ENCODE assay signal across 8 cellular contexts in the genomic region with DNA sequence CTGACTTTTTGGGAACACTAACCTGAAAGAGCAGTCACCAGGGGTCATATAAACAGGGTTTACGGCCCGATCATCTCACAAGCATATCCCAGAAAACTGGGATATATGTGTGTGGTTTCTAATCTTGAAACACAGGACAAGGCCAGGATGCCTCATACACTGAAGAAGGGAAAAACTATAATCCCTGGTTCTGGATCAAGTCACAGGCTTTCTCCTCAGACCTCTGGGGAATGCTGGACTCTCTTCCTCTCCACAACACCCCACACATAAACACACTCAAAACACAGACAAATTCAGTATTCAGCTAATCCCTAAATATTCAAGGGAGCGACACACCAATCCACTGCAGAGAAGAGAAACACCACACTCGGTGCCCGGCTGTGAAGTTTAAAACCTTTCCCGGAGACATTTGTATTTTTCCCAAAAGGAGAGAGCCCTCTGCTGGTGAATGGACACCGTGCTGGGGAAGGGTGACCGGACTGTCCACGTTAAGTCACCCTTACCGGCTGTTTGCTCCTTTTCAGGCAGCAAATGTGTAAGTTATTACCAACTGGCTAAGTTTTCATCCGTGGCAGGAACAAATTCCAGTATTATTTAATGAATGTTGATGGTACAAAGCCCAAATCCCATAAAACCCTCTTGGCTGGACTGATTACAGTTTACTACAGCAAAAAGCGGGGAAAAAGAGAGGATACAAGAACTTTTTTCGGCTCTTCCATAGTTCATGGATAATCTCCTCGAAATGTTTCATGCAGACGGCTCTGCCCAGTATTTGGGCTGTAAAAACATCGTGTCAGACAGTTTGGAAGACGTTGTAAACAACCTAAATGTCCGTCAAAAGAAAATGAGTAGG.
A peak's percentile ranks its signal among the peaks of the same experiment; 100 is the strongest.
DNase-seq lines count a peak whose midpoint lies in the region; ATAC-seq and TF ChIP-seq lines count a peak whose summit lies in the region.

No MANE protein-coding gene starts in this region.

- H3K4me2 ChIP-seq in MM.1S (ENCODE audit: low read depth, low read length): no peak overlapping the region

- no peak overlapping the region for H3K4me3 Mint-ChIP-seq in T-helper 2 cell treated with Interferon-gamma antibody and Interleukin-4, amounts not matched to agents 5 μg/mL and 100 μg/mL, for 36 hours

- TF ChIP-seq CTCF in MM.1S (IDR thresholded peaks at IDR 0.05; ENCODE audit: low read length) (peak; percentile 61), fibroblast of the aortic adventitia (IDR thresholded peaks at IDR 0.05; ENCODE audit: insufficient read depth, low read length) (peak; percentile 91)

- H3K4me1 Mint-ChIP-seq in T-helper 2 cell treated with Interferon-gamma antibody and Interleukin-4, amounts not matched to agents 5 μg/mL and 100 μg/mL, for 36 hours (ENCODE audit: low read depth): peaks cover 5% of the 10 kb centered on the region

- H3K4me1 ChIP-seq in MM.1S (ENCODE audit: low read length) (no peaks in the 10 kb centered on the region), neuron (ENCODE audit: insufficient read depth, low read length) (no peaks in the 10 kb centered on the region)

- H3K36me3 ChIP-seq in MM.1S (replicated peaks; ENCODE audit: insufficient read depth, low read length) (no peaks in the 10 kb centered on the region), neuron (ENCODE audit: insufficient read depth, low read length) (no peaks in the 10 kb centered on the region)

- no peaks in the 10 kb centered on the region for H3K27me3 Mint-ChIP-seq in T-helper 2 cell treated with Interferon-gamma antibody and Interleukin-4, amounts not matched to agents 5 μg/mL and 100 μg/mL, for 36 hours (ENCODE audit: low read depth)

- H3K27ac Mint-ChIP-seq in T-helper 2 cell treated with Interferon-gamma antibody and Interleukin-4, amounts not matched to agents 5 μg/mL and 100 μg/mL, for 36 hours: no peak overlapping the region

- no peak for ATAC-seq in HG02642 (IDR thresholded peaks at IDR 0.05; ENCODE audit: poor library complexity, unreplicated experiment)
- ATAC-seq in GM18511 (IDR thresholded peaks at IDR 0.05; ENCODE audit: unreplicated experiment): no peak

- no peak overlapping the region for H3K27ac ChIP-seq in MM.1S (ENCODE audit: low read length)

- H3K4me3 ChIP-seq in MM.1S (ENCODE audit: low read length) (no peak overlapping the region), fibroblast of the aortic adventitia (ENCODE audit: low read depth, low read length) (no peak overlapping the region), neuron (ENCODE audit: low read length) (no peak overlapping the region)

- no peaks in the 10 kb centered on the region for H3K36me3 Mint-ChIP-seq in T-helper 2 cell treated with Interferon-gamma antibody and Interleukin-4, amounts not matched to agents 5 μg/mL and 100 μg/mL, for 36 hours (ENCODE audit: low read depth)

- no peaks in the 10 kb centered on the region for H3K9me3 Mint-ChIP-seq in T-helper 2 cell treated with Interferon-gamma antibody and Interleukin-4, amounts not matched to agents 5 μg/mL and 100 μg/mL, for 36 hours

- H3K9ac ChIP-seq in MM.1S (ENCODE audit: low read length): no peak overlapping the region

- H4K20me1 ChIP-seq in MM.1S (ENCODE audit: insufficient read depth, low read length): no peaks in the 10 kb centered on the region

- no peaks in the 10 kb centered on the region for H3K9me3 ChIP-seq in MM.1S (replicated peaks; ENCODE audit: insufficient read depth, low read length)
- H3K9me3 ChIP-seq in neuron (ENCODE audit: low read length): no peaks in the 10 kb centered on the region

- no peaks in the 10 kb centered on the region for H3F3A ChIP-seq in MM.1S (ENCODE audit: insufficient read depth, low read length)

- H3K79me2 ChIP-seq in MM.1S (ENCODE audit: low read length): no peaks in the 10 kb centered on the region

- DNase-seq in NOMO-1 (lab: John Stamatoyannopoulos, UW; ENCODE audit: unreplicated experiment in 2 of 2): peak; percentile 1 to 8
- DNase-seq in NOMO-1 treated with dmso at 0.1 percent for 144 hours (lab: John Stamatoyannopoulos, UW; ENCODE audit: unreplicated experiment): no peak
- peak; percentile 9 for DNase-seq in MM.1S
- peak; percentile 5 for DNase-seq in T-helper 2 cell treated with Interferon-gamma antibody and Interleukin-4, amounts not matched to agents 5 μg/mL and 100 μg/mL, for 36 hours (ENCODE audit: low spot score)
- peak; percentile 72 for DNase-seq in fibroblast of the aortic adventitia (ENCODE audit: low read depth)

- no peaks in the 10 kb centered on the region for H3K9me2 ChIP-seq in MM.1S (replicated peaks; ENCODE audit: insufficient read depth, low read length)

- no peaks in the 10 kb centered on the region for H3K27me3 ChIP-seq in MM.1S (replicated peaks; ENCODE audit: insufficient read depth, low read length)
- H3K27me3 ChIP-seq in neuron (ENCODE audit: insufficient read depth, low read length): no peaks in the 10 kb centered on the region

- peak overlapping the region; percentile 30; the same call in 1 of the 2 replicates for H2AFZ ChIP-seq in MM.1S (ENCODE audit: low read length)
- peak overlapping the region; percentile 21 for H2AFZ ChIP-seq in neuron (ENCODE audit: low read depth, low read length)
